ENCODE assay signal across 8 cellular contexts in the genomic region with DNA sequence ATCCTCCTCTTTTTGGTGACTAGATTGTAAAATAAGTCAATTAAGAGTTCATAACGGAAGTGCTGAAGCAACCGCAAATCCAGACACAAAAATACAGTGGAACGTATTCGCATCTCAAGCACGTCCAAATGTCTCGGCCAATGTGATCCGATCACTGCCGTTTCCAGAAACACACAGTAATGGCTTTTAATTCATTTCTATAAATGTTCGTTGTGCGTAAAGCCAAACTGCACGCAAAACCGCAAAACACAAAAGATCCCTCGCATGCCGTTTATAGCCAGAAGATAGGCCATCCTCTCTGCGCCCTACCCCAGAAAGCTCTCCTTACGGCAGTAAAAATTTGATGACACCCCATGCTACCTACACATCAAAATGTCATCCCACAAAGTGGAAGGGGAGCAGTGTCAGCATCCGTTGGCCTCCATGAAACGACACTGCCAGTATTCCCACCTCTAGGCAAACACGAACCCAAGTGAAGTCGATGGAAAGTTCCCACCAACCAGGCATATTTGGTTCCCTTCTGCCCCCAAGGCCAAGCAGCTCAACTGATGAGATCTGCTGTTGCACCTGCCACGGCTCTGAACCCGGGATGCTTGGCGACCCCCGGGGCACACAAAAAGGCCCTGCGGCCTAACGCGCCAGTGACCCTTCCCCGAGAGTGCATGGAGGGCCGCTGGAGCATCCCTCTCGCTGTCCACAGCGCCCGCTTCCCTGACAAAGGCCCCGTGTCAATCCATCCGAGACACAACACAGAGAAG. TPM values are rescaled to one million over a fixed set of nuclear protein-coding genes. Genes with fewer than 3 reads are reported as not detected.
DNase-seq lines count a peak whose midpoint lies in the region; ATAC-seq and TF ChIP-seq lines count a peak whose summit lies in the region.

No MANE protein-coding gene starts in this region.

- no peaks in the 10 kb centered on the region for H3F3A ChIP-seq in SU-DHL-6 (ENCODE audit: insufficient read depth)

- DNase-seq in activated naive CD4-positive, alpha-beta T cell treated with anti-CD3 and anti-CD28 coated beads, Interleukin-2, amount 50 U/mL, for 16 hours: no peak
- DNase-seq in fibroblast of peridontal ligament (ENCODE audit: extremely low read depth): peak; percentile 27
- DNase-seq in osteoblast (ENCODE audit: insufficient read length, low spot score, missing footprints): peak; percentile 77
- DNase-seq in SKM-1 (lab: John Stamatoyannopoulos, UW; ENCODE audit: unreplicated experiment): no peak
- no peak for DNase-seq in DMS153 treated with DMSO at 0.1 percent for 48 hours (lab: John Stamatoyannopoulos, UW; ENCODE audit: unreplicated experiment)
- no peak for DNase-seq in sciatic nerve (ENCODE audit: low spot score)

- no peaks in the 10 kb centered on the region for H3K36me3 Mint-ChIP-seq in activated naive CD4-positive, alpha-beta T cell treated with anti-CD3 and anti-CD28 coated beads, Interleukin-2, amount 50 U/mL, for 24 hours

- H3K9me3 Mint-ChIP-seq in activated naive CD4-positive, alpha-beta T cell treated with anti-CD3 and anti-CD28 coated beads, Interleukin-2, amount 50 U/mL, for 24 hours: no peaks in the 10 kb centered on the region

- peak overlapping the region; percentile 77 for H3K4me2 ChIP-seq in SU-DHL-6 (ENCODE audit: low read depth, low read length, poor library complexity, severe bottlenecking)
- peak overlapping the region; percentile 95 for H3K4me2 ChIP-seq in osteoblast (ENCODE audit: insufficient read depth, low read length)

- H3K4me1 ChIP-seq in osteoblast (ENCODE audit: insufficient read depth, low read length): peaks cover 11% of the 10 kb centered on the region

- no peaks in the 10 kb centered on the region for H3K27me3 Mint-ChIP-seq in activated naive CD4-positive, alpha-beta T cell treated with anti-CD3 and anti-CD28 coated beads, Interleukin-2, amount 50 U/mL, for 24 hours

- no peak for TF ChIP-seq CTCF in SU-DHL-6 (IDR thresholded peaks at IDR 0.05; ENCODE audit: insufficient read depth, low read length, poor library complexity, severe bottlenecking)
- TF ChIP-seq CTCF in osteoblast (IDR thresholded peaks at IDR 0.05; ENCODE audit: extremely low read depth, low read depth, low read length): no peak

- peaks cover 32% of the 10 kb centered on the region for H3K4me1 Mint-ChIP-seq in activated naive CD4-positive, alpha-beta T cell treated with anti-CD3 and anti-CD28 coated beads, Interleukin-2, amount 50 U/mL, for 24 hours

- peak overlapping the region; percentile 5 for H3K27ac Mint-ChIP-seq in activated naive CD4-positive, alpha-beta T cell treated with anti-CD3 and anti-CD28 coated beads, Interleukin-2, amount 50 U/mL, for 24 hours

- ATAC-seq in sciatic nerve: no peak

- peak overlapping the region; percentile 79 for H3K27ac ChIP-seq in SU-DHL-6 (ENCODE audit: low read depth, low read length)
- peak overlapping the region; percentile 58 for H3K27ac ChIP-seq in osteoblast (ENCODE audit: low read depth, low read length)

- H3K9ac ChIP-seq in SU-DHL-6 (ENCODE audit: low read length): peak overlapping the region; percentile 74

- H2AFZ ChIP-seq in SU-DHL-6 (ENCODE audit: low read depth, low read length, severe bottlenecking): peak overlapping the region; percentile 100
- peak overlapping the region; percentile 81 for H2AFZ ChIP-seq in osteoblast (ENCODE audit: low read length)

- no peaks in the 10 kb centered on the region for H3K36me3 ChIP-seq in SU-DHL-6 (ENCODE audit: low read length)
- H3K36me3 ChIP-seq in osteoblast (ENCODE audit: insufficient read depth, low read length): no peaks in the 10 kb centered on the region

- H3K4me3 ChIP-seq in SU-DHL-6 (ENCODE audit: insufficient read depth, low read length, poor library complexity, severe bottlenecking) (peak overlapping the region; percentile 83), osteoblast (ENCODE audit: insufficient read depth, low read length) (peak overlapping the region; percentile 90)

- H3K9me2 ChIP-seq in SU-DHL-6 (replicated peaks; ENCODE audit: insufficient read depth, low read length): no peaks in the 10 kb centered on the region

- H4K20me1 ChIP-seq in SU-DHL-6 (ENCODE audit: low read depth, low read length) (no peaks in the 10 kb centered on the region), osteoblast (ENCODE audit: insufficient read depth, low read length) (peaks cover 16% of the 10 kb centered on the region)

- H3K9me3 ChIP-seq in SU-DHL-6 (ENCODE audit: insufficient read depth, low read length): no peaks in the 10 kb centered on the region
- no peaks in the 10 kb centered on the region for H3K9me3 ChIP-seq in osteoblast (ENCODE audit: low read depth, low read length)

- H3K4me3 Mint-ChIP-seq in activated naive CD4-positive, alpha-beta T cell treated with anti-CD3 and anti-CD28 coated beads, Interleukin-2, amount 50 U/mL, for 24 hours: peak overlapping the region; percentile 90

- H3K79me2 ChIP-seq in SU-DHL-6 (ENCODE audit: insufficient read depth, low read length) (peaks cover 46% of the 10 kb centered on the region), osteoblast (ENCODE audit: insufficient read depth, low read length) (peaks cover 56% of the 10 kb centered on the region)

- H3K27me3 ChIP-seq in SU-DHL-6 (ENCODE audit: low read length): no peaks in the 10 kb centered on the region
- no peaks in the 10 kb centered on the region for H3K27me3 ChIP-seq in osteoblast (ENCODE audit: insufficient read depth, low read length)

- intact Hi-C loops in sciatic nerve (cut with DNase I): no loop called here

RNA-seq across cellular contexts. Expression of a gene that starts 1.4 kb away (rescaled TPM):
- 29.0 and 38.6 TPM in 2 replicates for total RNA-seq in osteoblast
- 81.3 TPM for total RNA-seq in sciatic nerve

RNA-seq across cellular contexts. Expression of a gene that starts 28.6 kb away (rescaled TPM):
- total RNA-seq in osteoblast (918 and 946 TPM in 2 replicates), sciatic nerve (772 TPM)

RNA-seq across cellular contexts. Expression of a gene that starts 37.9 kb away (rescaled TPM):
- total RNA-seq in osteoblast (96.1 and 98.8 TPM in 2 replicates), sciatic nerve (109 TPM)

Comparison
In these comparisons a context has a peak if more than half of its experiments do, and no peak if none do; other contexts are left out.
1. DNase-seq: peak in fibroblast of peridontal ligament (single experiment) and osteoblast (single experiment); none in activated naive CD4-positive, alpha-beta T cell treated with anti-CD3 and anti-CD28 coated beads, Interleukin-2, amount 50 U/mL, for 16 hours (single experiment), SKM-1 (single experiment), DMS153 treated with DMSO at 0.1 percent for 48 hours (single experiment) and sciatic nerve (single experiment).